Comparison of ENCODE assay signal across 18 cellular contexts in genomic region chr5:73642296-73642695, GRCh38. TPM values are rescaled to one million over a fixed set of nuclear protein-coding genes. Genes with fewer than 3 reads are reported as not detected.
"Had no signal": no experiment of that assay in that cellular context is flagged by ENCODE, and none has a peak within 500 bp of the region (broad histone marks: within the 10 kb centered on the region; RNA-seq: fewer than 3 reads in every experiment).

No MANE protein-coding gene starts in this region.

- DNase-seq: activated CD4-positive, alpha-beta T cell treated with anti-CD3 and anti-CD28 coated beads, Interleukin-2, amount 50 U/mL, for 1 hour; activated naive CD4-positive, alpha-beta T cell treated with anti-CD3 and anti-CD28 coated beads for 36 hours; activated naive CD8-positive, alpha-beta T cell treated with anti-CD3 and anti-CD28 coated beads, Interleukin-2, amount 50 U/mL, for 24 hours; aorta; foreskin fibroblast; glutamatergic neuron; hypothalamus; lower lobe of right lung; midbrain; sigmoid colon; stimulated activated CD4-positive, alpha-beta T cell treated with anti-CD3 and anti-CD28 coated beads, Interleukin-1b, Interleukin-23, amount 100 ng/mL, for 48 hours; SW 1271 had no signal

- H3K27ac ChIP-seq: lower lobe of right lung, sigmoid colon, thoracic aorta had no signal

- FAIRE-seq: bronchial epithelial cell, TTC549 had no signal

- H3K4me1 ChIP-seq: sigmoid colon had no signal

- H3K4me3 ChIP-seq: lower lobe of right lung, sigmoid colon, thoracic aorta had no signal

- H3K27me3 ChIP-seq: sigmoid colon had no signal

- H3K36me3 ChIP-seq: lower lobe of right lung, sigmoid colon, thoracic aorta had no signal

- H3K9me3 ChIP-seq: lower lobe of right lung, sigmoid colon, thoracic aorta had no signal

RNA-seq across cellular contexts. Expression of gene ARHGEF28, which starts 16.3 kb away (rescaled TPM):
- total RNA-seq: activated CD8-positive, alpha-beta memory T cell treated with anti-CD3 and anti-CD28 coated beads for 36 hours; activated naive CD4-positive, alpha-beta T cell treated with anti-CD3 and anti-CD28 coated beads for 36 hours; T-helper 2 cell treated with Interferon-gamma antibody and Interleukin-4, amounts not matched to agents 100 ng/mL and 5 ng/mL, for 36 hours had no signal
- polyA plus RNA-seq: neural cell had no signal
